Comparison of ENCODE assay signal across 21 cellular contexts in the genomic region with DNA sequence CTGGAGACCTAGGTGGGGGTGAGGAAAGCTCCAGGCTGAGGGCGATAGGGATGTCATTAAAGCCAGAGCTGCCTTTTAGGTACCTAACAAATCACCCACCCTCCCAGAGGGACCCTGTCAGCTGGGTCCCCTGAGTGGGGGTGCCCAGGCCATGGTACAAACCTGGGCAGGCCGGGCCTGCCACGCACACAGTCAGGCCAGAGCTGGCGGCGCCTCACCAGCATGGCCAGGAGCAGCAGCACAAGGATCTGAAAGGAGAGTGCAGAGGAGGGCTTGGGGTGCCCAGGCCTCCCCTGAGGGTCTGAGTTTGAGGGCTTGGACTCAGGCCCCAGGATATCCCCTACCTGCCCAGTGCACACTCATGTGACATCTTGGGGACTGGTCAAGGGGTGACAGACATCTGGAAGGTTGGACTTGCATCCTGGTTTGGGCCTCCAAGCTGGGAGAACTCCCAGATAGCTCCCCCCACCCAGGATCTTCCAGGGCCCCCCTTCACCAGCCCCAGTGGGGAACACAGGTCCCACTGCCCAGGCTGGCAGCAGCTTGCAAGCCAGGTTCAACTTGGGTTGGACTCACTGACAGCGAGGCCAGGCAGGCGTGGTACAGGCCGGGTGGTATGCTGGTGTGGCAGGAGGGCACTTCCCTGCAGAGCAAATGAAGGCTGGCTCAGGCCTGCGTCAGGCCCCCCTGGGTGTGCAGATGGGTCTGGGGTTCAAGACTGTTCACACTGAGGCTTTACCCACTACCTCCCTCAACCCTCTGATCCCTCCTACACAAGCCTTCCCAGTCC. TPM values are rescaled to one million over a fixed set of nuclear protein-coding genes. Genes with fewer than 3 reads are reported as not detected.
DNase-seq lines count a peak whose midpoint lies in the region; ATAC-seq, FAIRE-seq and TF ChIP-seq lines count a peak whose summit lies in the region.
"Had no signal": no experiment of that assay in that cellular context is flagged by ENCODE, and none has a peak within 500 bp of the region (broad histone marks: within the 10 kb centered on the region; RNA-seq: fewer than 3 reads in every experiment).

No MANE protein-coding gene starts in this region.

- H3K79me1 ChIP-seq in H1 (ENCODE audit: low read depth, low read length): peaks cover 3% of the 10 kb centered on the region; the same call in 1 of the 2 replicates

- POLR2A ChIA-PET in HEK293 (lab: Yijun Ruan, JAX) (interaction anchor here (0.9 to 2.7 kb wide), 7 partner anchors 9 to 55 kb away, joined by 3 to 18 read pairs (median 10); a partner anchor contains a TSS), H1 (lab: Charles Lee; ENCODE audit: partially characterized antibody) (interaction anchor here (0.7 to 6.9 kb wide), 3 partner anchors 8 to 17 kb away, joined by 3 to 76 read pairs (median 3); no protein-coding TSS in a partner anchor)
- POLR2A ChIA-PET in activated CD4-positive, alpha-beta T cell treated with anti-CD3 and anti-CD28 coated beads for 36 hours (lab: Charles Lee): no interaction called here

- no peak overlapping the region for H2BK120ac ChIP-seq in H1 (replicated peaks; ENCODE audit: low read depth, low read length)

- H3K27me3 ChIP-seq in BE2C: no peaks in the 10 kb centered on the region
- H3K27me3 ChIP-seq in H1 (replicated peaks in 1 of 4; ENCODE audit: control insufficient read depth in 3 of 4, extremely low read depth in 1 of 4, insufficient read depth in 3 of 4, low read length in 3 of 4): no peaks in the 10 kb centered on the region
- H3K27me3 ChIP-seq in smooth muscle cell (ENCODE audit: low read depth): no peaks in the 10 kb centered on the region

- no peak overlapping the region for H3K9ac ChIP-seq in H1 (replicated peaks in 1 of 4; ENCODE audit: extremely low read depth in 1 of 4, low read depth in 3 of 4, low read length in 3 of 4)
- no peak overlapping the region for H3K9ac ChIP-seq in smooth muscle cell (ENCODE audit: low read depth)

- no peak for TF ChIP-seq EP300 in H1 (IDR thresholded peaks at IDR 0.05; ENCODE audit: borderline replicate concordance in 1 of 2, low read depth in 2 of 2, low read length in 2 of 2)

- H4K5ac ChIP-seq in H1 (ENCODE audit: insufficient read length, low read depth, low read length): no peak overlapping the region

- H2BK5ac ChIP-seq in H1 (ENCODE audit: low read depth, low read length): no peak overlapping the region

- H3K27ac Mint-ChIP-seq in activated CD4-positive, alpha-beta T cell treated with anti-CD3 and anti-CD28 coated beads for 36 hours: no peak overlapping the region
- H3K27ac Mint-ChIP-seq: CD14-positive monocyte; CD8-positive, alpha-beta T cell had no signal

- H3K79me2 ChIP-seq in H1 (ENCODE audit: control insufficient read depth in 1 of 2, insufficient read depth in 2 of 2, low read length in 2 of 2) (0 out of 4 replicates have a peak, but pooled peaks cover 0 to 4% of the 10 kb centered on the region in 2 experiments), smooth muscle cell (ENCODE audit: low read depth) (peaks cover 62% of the 10 kb centered on the region)

- CTCF ChIA-PET in HEK293 (lab: Yijun Ruan, JAX): interaction anchor here (0.6 to 5.3 kb wide), 8 partner anchors 10 to 474 kb away, joined by 3 to 38 read pairs (median 4); no protein-coding TSS in a partner anchor
- CTCF ChIA-PET in H1 (lab: Charles Lee; ENCODE audit: partially characterized antibody): interaction anchor here (0.6 to 6.1 kb wide), 13 partner anchors 10 to 535 kb away, joined by 3 to 38 read pairs (median 5); a partner anchor contains a TSS
- CTCF ChIA-PET in activated CD4-positive, alpha-beta T cell treated with anti-CD3 and anti-CD28 coated beads for 36 hours (lab: Charles Lee): no interaction called here

- no peak overlapping the region for H3K4me3 Mint-ChIP-seq in activated CD4-positive, alpha-beta T cell treated with anti-CD3 and anti-CD28 coated beads for 36 hours
- H3K4me3 Mint-ChIP-seq: CD14-positive monocyte; CD8-positive, alpha-beta T cell; IgD-negative memory B cell had no signal

- H3K4me3 ChIP-seq in BE2C (ENCODE audit: low read depth, low read length): peak overlapping the region; percentile 81
- H3K4me3 ChIP-seq in HEK293 (ENCODE audit: low read depth, low read length): no peak overlapping the region
- H3K4me3 ChIP-seq in H1 (ENCODE audit: extremely low read depth in 1 of 4, insufficient read depth in 2 of 4, low read depth in 3 of 4, low read length in 4 of 4): no peak overlapping the region
- H3K4me3 ChIP-seq in smooth muscle cell: no peak overlapping the region

- H3K23me2 ChIP-seq in H1 (ENCODE audit: low read depth, low read length): 0 out of 2 replicates have a peak, but pooled peaks cover 2% of the 10 kb centered on the region

- FAIRE-seq in H1 (lab: Jason Lieb, UNC): no peak
- FAIRE-seq: A204.1, D721Med, G401.6, GM12891, H54 had no signal

- H3K36me3 ChIP-seq in BE2C (peaks cover 89% of the 10 kb centered on the region), HEK293 (ENCODE audit: control insufficient read depth in 2 of 2, insufficient read depth in 1 of 2, low read length in 2 of 2) (peaks cover 0 to 12% of the 10 kb centered on the region in 2 experiments; a peak in 1 of 3 replicates), H1 (ENCODE audit: control insufficient read depth in 2 of 4, insufficient read depth in 4 of 4, low read length in 3 of 4) (no peaks in the 10 kb centered on the region), smooth muscle cell (ENCODE audit: low read depth) (no peaks in the 10 kb centered on the region)

- no peak for TF ChIP-seq POLR2A in H1 (IDR thresholded peaks at IDR 0.05; ENCODE audit: control extremely low read depth in 1 of 2, low read depth in 2 of 2, low read length in 2 of 2)

- H2BK20ac ChIP-seq in H1 (ENCODE audit: low read length): no peak overlapping the region

- H3K36me3 Mint-ChIP-seq in activated CD4-positive, alpha-beta T cell treated with anti-CD3 and anti-CD28 coated beads for 36 hours (ENCODE audit: low read depth): no peaks in the 10 kb centered on the region
- H3K36me3 Mint-ChIP-seq: CD14-positive monocyte; CD8-positive, alpha-beta T cell; IgD-negative memory B cell had no signal

- H3K4me2 ChIP-seq in H1 (ENCODE audit: insufficient read depth in 1 of 2, low read depth in 2 of 2, low read length in 2 of 2) (no peak overlapping the region), smooth muscle cell (peak overlapping the region; percentile 88)

- peaks cover 45% of the 10 kb centered on the region for H3F3A ChIP-seq in smooth muscle cell (ENCODE audit: low read depth)

- intact Hi-C loops in activated CD4-positive, alpha-beta T cell treated with anti-CD3 and anti-CD28 coated beads for 36 hours (cut with DNase I, micrococcal nuclease): no loop called here

- H3K56ac ChIP-seq in H1 (replicated peaks; ENCODE audit: insufficient read length, low read depth, low read length): no peak overlapping the region

- H2BK12ac ChIP-seq in H1 (ENCODE audit: low read depth, low read length): no peak overlapping the region

- H3K4me1 Mint-ChIP-seq in activated CD4-positive, alpha-beta T cell treated with anti-CD3 and anti-CD28 coated beads for 36 hours: peaks cover 2% of the 10 kb centered on the region
- H3K4me1 Mint-ChIP-seq: IgD-negative memory B cell had no signal

- H3K4ac ChIP-seq in H1 (replicated peaks; ENCODE audit: insufficient read length, low read depth, low read length): no peak overlapping the region

- peaks cover 2% of the 10 kb centered on the region for H3K27me3 Mint-ChIP-seq in activated CD4-positive, alpha-beta T cell treated with anti-CD3 and anti-CD28 coated beads for 36 hours

- no peaks in the 10 kb centered on the region for H3K9me3 Mint-ChIP-seq in activated CD4-positive, alpha-beta T cell treated with anti-CD3 and anti-CD28 coated beads for 36 hours (ENCODE audit: low read depth)
- H3K9me3 Mint-ChIP-seq: CD14-positive monocyte; CD8-positive, alpha-beta T cell had no signal

- no peak for DNase-seq in BE2C
- no peak for DNase-seq in H1 (ENCODE audit: low read depth in 1 of 2, low spot score in 2 of 2)
- DNase-seq in smooth muscle cell (lab: John Stamatoyannopoulos, UW; ENCODE audit: unreplicated experiment): no peak
- DNase-seq in activated effector memory CD4-positive, alpha-beta T cell treated with Interleukin-2 at 50 U/mL for 16 hours: no peak
- DNase-seq in NK-92 treated with Interleukin-12 subunit alpha and Interleukin-12 subunit beta, amount 100 ng/mL, for 24 hours (lab: John Stamatoyannopoulos, UW): no peak
- DNase-seq in activated CD4-positive, alpha-beta T cell treated with anti-CD3 and anti-CD28 coated beads for 36 hours: no peak
- DNase-seq: CD8-positive, alpha-beta T cell; COR-L47; DMS153; DMS79 treated with DMSO at 0.1 percent for 48 hours; EL had no signal

- WGBS in H1 (ENCODE audit: extremely low coverage in 1 of 2, insufficient coverage in 1 of 2, insufficient read length in 1 of 2, insufficient replicate concordance in 2 of 2, low coverage in 1 of 2, low lambda C conversion rate in 2 of 2, missing lambda C conversion rate in 1 of 2), 2 experiments: 89% methylated on average over 9 of the region's 9 CpGs; no CpG with 5 or more reads in 1 of the 2 experiments
- 95% methylated on average over 9 of the region's 9 CpGs for WGBS in smooth muscle cell (ENCODE audit: low lambda C conversion rate)

- H2AFZ ChIP-seq in H1 (ENCODE audit: low read length) (no peak overlapping the region), smooth muscle cell (ENCODE audit: low read depth) (no peak overlapping the region)

- no peak overlapping the region for H2AK5ac ChIP-seq in H1 (ENCODE audit: low read depth, low read length)

- no peaks in the 10 kb centered on the region for H3K9me3 ChIP-seq in BE2C
- H3K9me3 ChIP-seq in HEK293 (ENCODE audit: control insufficient read depth, insufficient read depth, low read depth, low read length): no peaks in the 10 kb centered on the region
- no peaks in the 10 kb centered on the region for H3K9me3 ChIP-seq in H1 (ENCODE audit: insufficient read depth in 2 of 2, low read depth in 1 of 2, low read length in 1 of 2)
- H3K9me3 ChIP-seq in smooth muscle cell (replicated peaks; ENCODE audit: low read depth): no peaks in the 10 kb centered on the region

- no peak overlapping the region; the same call in 1 of the 2 replicates for H3K27ac ChIP-seq in HEK293 (ENCODE audit: extremely low read depth, low read depth, low read length)
- no peak overlapping the region for H3K27ac ChIP-seq in H1 (ENCODE audit: low read depth, low read length)
- H3K27ac ChIP-seq in smooth muscle cell (ENCODE audit: low read depth): peak overlapping the region; percentile 63

- no peak overlapping the region for H3K18ac ChIP-seq in H1 (ENCODE audit: extremely low read depth, low read length)

- no peak for ATAC-seq in activated CD4-positive, alpha-beta T cell treated with anti-CD3 and anti-CD28 coated beads for 36 hours
- ATAC-seq: CD8-positive, alpha-beta T cell had no signal

- no peak for TF ChIP-seq RAD21 in H1 (IDR thresholded peaks at IDR 0.05 in 1 of 2, conservative IDR thresholded peaks at IDR 0.05 in 1 of 2; ENCODE audit: low read depth in 2 of 2, low read length in 2 of 2)

- H4K20me1 ChIP-seq in H1 (replicated peaks in 1 of 2; ENCODE audit: control insufficient read depth in 1 of 2, insufficient read depth in 2 of 2, low read length in 2 of 2): no peaks in the 10 kb centered on the region
- H4K20me1 ChIP-seq in smooth muscle cell (ENCODE audit: low read depth): peaks cover 55% of the 10 kb centered on the region

- no peak overlapping the region for H4K91ac ChIP-seq in H1 (replicated peaks; ENCODE audit: insufficient read length, low read length)

- TF ChIP-seq CTCF in BE2C (IDR thresholded peaks at IDR 0.05; ENCODE audit: low read depth, low read length): no peak
- TF ChIP-seq CTCF in HEK293 (tag by site-specific recombination; IDR thresholded peaks at IDR 0.05): no peak
- TF ChIP-seq CTCF in H1 (IDR thresholded peaks at IDR 0.05; ENCODE audit: control extremely low read depth in 1 of 3, insufficient read depth in 1 of 3, low read depth in 1 of 3, low read length in 3 of 3): no peak
- no peak for TF ChIP-seq CTCF in smooth muscle cell (IDR thresholded peaks at IDR 0.05; ENCODE audit: borderline replicate concordance, insufficient read depth, poor library complexity, severe bottlenecking)

- H2BK15ac ChIP-seq in H1 (ENCODE audit: low read length): no peak overlapping the region

- H3K23ac ChIP-seq in H1 (ENCODE audit: insufficient read length): no peak overlapping the region

- 0 out of 2 replicates have a peak overlapping the region, but pooled peaks have one; percentile 6 for H4K8ac ChIP-seq in H1 (ENCODE audit: extremely low read depth, insufficient read depth, low read length)

- H3K14ac ChIP-seq in H1 (ENCODE audit: insufficient read length): no peak overlapping the region

- H3K4me1 ChIP-seq in BE2C (peaks cover 54% of the 10 kb centered on the region), HEK293 (ENCODE audit: control insufficient read depth, insufficient read depth, low read length) (peaks cover 43% of the 10 kb centered on the region), H1 (replicated peaks in 1 of 4; ENCODE audit: control insufficient read depth in 3 of 4, insufficient read depth in 4 of 4, low read length in 3 of 4) (peaks cover 0 to 24% (median 15%) of the 10 kb centered on the region in 4 experiments; a peak in 6 of 7 replicates), smooth muscle cell (ENCODE audit: low read depth) (peaks cover 38% of the 10 kb centered on the region)

RNA-seq across cellular contexts. Expression of a gene that starts 5.2 kb away (rescaled TPM):
- 351 TPM for polyA plus RNA-seq in BE2C (2012; ENCODE audit: insufficient read depth, insufficient read length, low read depth)
- total RNA-seq in H1 (2021; fragmentation: NEBNext Ultra II Directional; extraction: Animal tissue kit (Norgen Biotek cat#: 25700)): 7.6 and 9.3 TPM in 2 replicates
- polyA plus RNA-seq in H1 (2011; rRNA removed): 14.5 and 21.0 TPM in 2 replicates
- 11.5 TPM for polyA plus RNA-seq in H1 (2011; cell fraction: cytosol; rRNA removed)
- polyA plus RNA-seq in H1 (2011; cell fraction: nucleus; rRNA removed): 54.5 TPM
- polyA plus RNA-seq in H1 (2012, experiment 1 of 2): 9.8 to 16.3 TPM (median 13.8 TPM) in 4 replicates
- polyA plus RNA-seq in H1 (2012, experiment 2 of 2): 11.1 TPM
- 15.0 TPM for polyA plus RNA-seq in H1 (2013, experiment 1 of 2)
- polyA plus RNA-seq in H1 (2013, experiment 2 of 2): 14.0 TPM
- polyA minus RNA-seq in H1 (2011; rRNA and poly(A)+ RNA removed): 13.8 and 14.4 TPM in 2 replicates
- polyA minus RNA-seq in H1 (2011; cell fraction: cytosol; rRNA and poly(A)+ RNA removed): 7.7 TPM
- 39.6 TPM for polyA minus RNA-seq in H1 (2011; cell fraction: nucleus; rRNA and poly(A)+ RNA removed)
- total RNA-seq in smooth muscle cell: 111 and 124 TPM in 2 replicates
- 237 and 253 TPM in 2 replicates for polyA plus RNA-seq in smooth muscle cell
- not detected for total RNA-seq in activated CD4-positive, alpha-beta T cell treated with anti-CD3 and anti-CD28 coated beads for 36 hours
- total RNA-seq: CD8-positive, alpha-beta T cell had no signal
- polyA plus RNA-seq: CD14-positive monocyte, IgD-negative memory B cell had no signal

RNA-seq across cellular contexts. Expression of a gene that starts 23.9 kb away (rescaled TPM):
- polyA plus RNA-seq in BE2C (2012; ENCODE audit: insufficient read depth, insufficient read length, low read depth): 42.0 TPM
- 0.35 TPM in 1 of 2 replicates, not detected in the other for total RNA-seq in H1 (2021; fragmentation: NEBNext Ultra II Directional; extraction: Animal tissue kit (Norgen Biotek cat#: 25700))
- 0.29 and 0.82 TPM in 2 replicates for polyA plus RNA-seq in H1 (2011; rRNA removed)
- 0.27 TPM for polyA plus RNA-seq in H1 (2011; cell fraction: cytosol; rRNA removed)
- 1.0 TPM for polyA plus RNA-seq in H1 (2011; cell fraction: nucleus; rRNA removed)
- 0.21 to 0.28 TPM (median 0.27 TPM) in 4 replicates for polyA plus RNA-seq in H1 (2012, experiment 1 of 2)
- polyA plus RNA-seq in H1 (2012, experiment 2 of 2): 0.35 TPM
- polyA plus RNA-seq in H1 (2013, experiment 1 of 2): 1.0 TPM
- polyA plus RNA-seq in H1 (2013, experiment 2 of 2): 0.98 TPM
- 0.13 and 0.78 TPM in 2 replicates for polyA minus RNA-seq in H1 (2011; rRNA and poly(A)+ RNA removed)
- not detected for polyA minus RNA-seq in H1 (2011; cell fraction: cytosol; rRNA and poly(A)+ RNA removed)
- polyA minus RNA-seq in H1 (2011; cell fraction: nucleus; rRNA and poly(A)+ RNA removed): 0.90 TPM
- 67.3 and 119 TPM in 2 replicates for total RNA-seq in smooth muscle cell
- 93.3 and 130 TPM in 2 replicates for polyA plus RNA-seq in smooth muscle cell
- total RNA-seq in activated CD4-positive, alpha-beta T cell treated with anti-CD3 and anti-CD28 coated beads for 36 hours: not detected
- total RNA-seq: CD8-positive, alpha-beta T cell; HT-29 had no signal
- polyA plus RNA-seq: CD14-positive monocyte, IgD-negative memory B cell had no signal

RNA-seq across cellular contexts. Expression of a gene that starts 38.8 kb away (rescaled TPM):
- polyA plus RNA-seq in BE2C (2012; ENCODE audit: insufficient read depth, insufficient read length, low read depth): 8.9 TPM
- total RNA-seq in H1 (2021; fragmentation: NEBNext Ultra II Directional; extraction: Animal tissue kit (Norgen Biotek cat#: 25700)): 1.0 and 2.0 TPM in 2 replicates
- polyA plus RNA-seq in H1 (2011; rRNA removed): 2.7 and 3.3 TPM in 2 replicates
- polyA plus RNA-seq in H1 (2011; cell fraction: cytosol; rRNA removed): 4.3 TPM
- polyA plus RNA-seq in H1 (2011; cell fraction: nucleus; rRNA removed): 3.7 TPM
- 2.1 to 3.9 TPM (median 3.0 TPM) in 4 replicates for polyA plus RNA-seq in H1 (2012, experiment 1 of 2)
- 1.3 TPM for polyA plus RNA-seq in H1 (2012, experiment 2 of 2)
- 2.0 TPM for polyA plus RNA-seq in H1 (2013, experiment 1 of 2)
- polyA plus RNA-seq in H1 (2013, experiment 2 of 2): 1.5 TPM
- polyA minus RNA-seq in H1 (2011; rRNA and poly(A)+ RNA removed): 0.61 and 2.4 TPM in 2 replicates
- 3.3 TPM for polyA minus RNA-seq in H1 (2011; cell fraction: cytosol; rRNA and poly(A)+ RNA removed)
- 11.1 TPM for polyA minus RNA-seq in H1 (2011; cell fraction: nucleus; rRNA and poly(A)+ RNA removed)
- total RNA-seq in smooth muscle cell: 2.1 and 3.8 TPM in 2 replicates
- 5.8 and 10.0 TPM in 2 replicates for polyA plus RNA-seq in smooth muscle cell
- total RNA-seq in activated CD4-positive, alpha-beta T cell treated with anti-CD3 and anti-CD28 coated beads for 36 hours: not detected
- total RNA-seq: CD8-positive, alpha-beta T cell had no signal
- polyA plus RNA-seq: AG04450, CD14-positive monocyte, IgD-negative memory B cell had no signal

Comparison
In these comparisons a context has a peak if more than half of its experiments do, and no peak if none do; other contexts are left out.
1. RNA of a gene that starts 5.2 kb away (total RNA-seq): 111 to 124 TPM in smooth muscle cell; 7.6 to 9.3 TPM in H1 and not detected in activated CD4-positive, alpha-beta T cell treated with anti-CD3 and anti-CD28 coated beads for 36 hours; every median in the first group is over 10 times any median in the second.
2. RNA of a gene that starts 23.9 kb away (total RNA-seq): 67.3 to 119 TPM in smooth muscle cell; 0.35 TPM in H1 and not detected in activated CD4-positive, alpha-beta T cell treated with anti-CD3 and anti-CD28 coated beads for 36 hours; every median in the first group is over 10 times any median in the second.